ENCODE assay signal across 25 cellular contexts in the genomic region with DNA sequence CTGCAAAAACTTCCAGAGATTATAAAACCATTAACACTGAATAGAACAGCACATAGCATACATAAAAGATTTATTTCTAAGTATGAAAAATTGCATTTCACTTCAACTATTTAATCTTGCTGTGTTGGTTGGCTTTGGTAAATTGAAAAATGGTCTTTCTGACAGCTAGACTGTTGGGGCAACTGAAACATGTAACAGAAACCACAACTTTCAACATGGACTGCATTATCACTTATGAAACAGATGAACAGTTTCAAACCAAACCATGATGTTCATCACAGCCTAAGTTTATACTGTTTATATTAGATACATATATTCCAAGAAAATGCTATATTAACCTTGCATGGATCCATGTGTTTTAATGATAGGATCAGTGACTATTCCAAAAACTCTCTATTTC.
DNase-seq lines count a peak whose midpoint lies in the region; ATAC-seq and TF ChIP-seq lines count a peak whose summit lies in the region.
"Had no signal": no experiment of that assay in that cellular context is flagged by ENCODE, and none has a peak within 500 bp of the region (broad histone marks: within the 10 kb centered on the region; RNA-seq: fewer than 3 reads in every experiment).

No MANE protein-coding gene starts in this region.

- TF ChIP-seq CTCF in NB4 (IDR thresholded peaks at IDR 0.05; ENCODE audit: low read depth, low read length) (no peak), astrocyte of the cerebellum (IDR thresholded peaks at IDR 0.05; ENCODE audit: low read depth, low read length, missing control alignments) (no peak)

- DNase-seq in AML-193 (lab: John Stamatoyannopoulos, UW) (peak; percentile 5 to 19), NB4 (ENCODE audit: low read depth) (peak; percentile 24), astrocyte of the cerebellum (ENCODE audit: low read depth) (peak; percentile 35), DMS53 (lab: John Stamatoyannopoulos, UW) (no peak), SK-N-DZ (ENCODE audit: low spot score) (no peak), T-helper 1 cell (no peak)
- DNase-seq: activated B cell treated with CpG ODN at 0.5 μM for 24 hours; activated CD4-positive, alpha-beta T cell treated with anti-CD3 and anti-CD28 coated beads, Interleukin-2, amount 50 U/mL, for 4 hours; activated CD8-positive, alpha-beta memory T cell treated with anti-CD3 and anti-CD28 coated beads, Interleukin-2, amount 50 U/mL, for 4 hours; activated naive CD8-positive, alpha-beta T cell treated with anti-CD3 and anti-CD28 coated beads for 36 hours; BE2C; body of pancreas; COR-L47; effector memory CD4-positive, alpha-beta T cell; lower lobe of right lung; NCI-H1436 treated with DMSO at 0.1 percent for 48 hours; PC-9; posterior cingulate gyrus; sigmoid colon; stimulated activated CD4-positive, alpha-beta T cell treated with anti-CD3 and anti-CD28 coated beads, Interleukin-15, amount 100 ng/mL, for 24 hours; stimulated activated CD8-positive, alpha-beta memory T cell treated with anti-CD3 and anti-CD28 coated beads, Interleukin-4, amount 100 ng/mL, for 48 hours had no signal

- in situ Hi-C loops in astrocyte of the cerebellum (cut with HindIII; ENCODE audit: low sequenced_read_pairs): no loop called here

- TF ChIP-seq POLR2A in NB4 (IDR thresholded peaks at IDR 0.05; ENCODE audit: extremely low read depth, insufficient read length): no peak

- ATAC-seq in HG03432 (IDR thresholded peaks at IDR 0.05; ENCODE audit: unreplicated experiment) (peak; percentile 73), GM21528 (IDR thresholded peaks at IDR 0.05; ENCODE audit: low FRiP score, unreplicated experiment) (no peak)
- ATAC-seq: body of pancreas, esophagus mucosa, lower lobe of right lung had no signal

- H3K4me3 ChIP-seq in NB4 (ENCODE audit: low read depth, low read length) (no peak overlapping the region), astrocyte of the cerebellum (ENCODE audit: low read depth, low read length) (no peak overlapping the region)
- H3K4me3 ChIP-seq: body of pancreas, lower lobe of right lung, PC-9, sigmoid colon, SJSA1 had no signal

Comparison
In these comparisons a context has a peak if more than half of its experiments do, and no peak if none do; other contexts are left out.
1. DNase-seq: peak in AML-193 (2 of 2), NB4 (single experiment) and astrocyte of the cerebellum (single experiment); none in DMS53 (single experiment), SK-N-DZ (single experiment) and T-helper 1 cell (0 of 5).